Comparison of ENCODE assay signal across 16 cellular contexts in genomic region chr4:144564358-144564757, GRCh38.
"Had no signal": no experiment of that assay in that cellular context is flagged by ENCODE, and none has a peak within 500 bp of the region (broad histone marks: within the 10 kb centered on the region; RNA-seq: fewer than 3 reads in every experiment).

No MANE protein-coding gene starts in this region.

- H3K4me3 ChIP-seq: adrenal gland, heart left ventricle, transverse colon had no signal

- H3K4me1 ChIP-seq: adrenal gland, heart left ventricle, transverse colon had no signal

- H3K9me3 ChIP-seq: adrenal gland, heart left ventricle, transverse colon had no signal

- H3K36me3 ChIP-seq: adrenal gland, heart left ventricle, transverse colon had no signal

- H3K27me3 ChIP-seq: adrenal gland, heart left ventricle, transverse colon had no signal

- H3K9me3 Mint-ChIP-seq: brain; memory B cell; stimulated activated effector memory CD8-positive, alpha-beta T cell treated with anti-CD3 and anti-CD28 coated beads, Interleukin-12 subunit alpha, Interleukin-12 subunit beta, amount 100 ng/mL, for 72 hours had no signal

- ATAC-seq: activated CD4-positive, CD25-positive, alpha-beta regulatory T cell treated with anti-CD3 and anti-CD28 coated beads, Interleukin-2, amount 50 U/mL, for 24 hours; heart left ventricle; left lobe of liver; natural killer cell; right cardiac atrium; stimulated activated effector memory CD8-positive, alpha-beta T cell treated with anti-CD3 and anti-CD28 coated beads, Interleukin-12 subunit alpha, Interleukin-12 subunit beta, amount 100 ng/mL, for 72 hours had no signal

- H3K27ac ChIP-seq: adrenal gland, heart left ventricle, transverse colon had no signal

- H3K27ac Mint-ChIP-seq: brain; memory B cell; natural killer cell; progenitor cell of endocrine pancreas; stimulated activated effector memory CD8-positive, alpha-beta T cell treated with anti-CD3 and anti-CD28 coated beads, Interleukin-12 subunit alpha, Interleukin-12 subunit beta, amount 100 ng/mL, for 72 hours had no signal

- H3K27me3 Mint-ChIP-seq: brain, memory B cell had no signal

- DNase-seq: activated naive CD4-positive, alpha-beta T cell treated with anti-CD3 and anti-CD28 coated beads, Interleukin-2, amount 50 U/mL, for 16 hours; activated T-cell treated with anti-CD3 and anti-CD28 coated beads, Interleukin-2, amount 50 U/mL, for 1 hour; adrenal gland; heart left ventricle; islet precursor cell; natural killer cell; occipital lobe; right cardiac atrium; small intestine; transverse colon had no signal

- H3K4me1 Mint-ChIP-seq: memory B cell; natural killer cell; stimulated activated effector memory CD8-positive, alpha-beta T cell treated with anti-CD3 and anti-CD28 coated beads, Interleukin-12 subunit alpha, Interleukin-12 subunit beta, amount 100 ng/mL, for 72 hours had no signal

- H3K36me3 Mint-ChIP-seq: brain; memory B cell; natural killer cell; stimulated activated effector memory CD8-positive, alpha-beta T cell treated with anti-CD3 and anti-CD28 coated beads, Interleukin-12 subunit alpha, Interleukin-12 subunit beta, amount 100 ng/mL, for 72 hours had no signal

- H3K4me3 Mint-ChIP-seq: brain; memory B cell; natural killer cell; stimulated activated effector memory CD8-positive, alpha-beta T cell treated with anti-CD3 and anti-CD28 coated beads, Interleukin-12 subunit alpha, Interleukin-12 subunit beta, amount 100 ng/mL, for 72 hours had no signal
